15 cellular contexts compared by ENCODE assay signal in genomic region chr12:110366474-110367208, GRCh38. TPM values are rescaled to one million over a fixed set of nuclear protein-coding genes. Genes with fewer than 3 reads are reported as not detected.
DNase-seq lines count a peak whose midpoint lies in the region; ATAC-seq, FAIRE-seq and TF ChIP-seq lines count a peak whose summit lies in the region.
"Had no signal": no experiment of that assay in that cellular context is flagged by ENCODE, and none has a peak within 500 bp of the region (broad histone marks: within the 10 kb centered on the region; RNA-seq: fewer than 3 reads in every experiment).

No MANE protein-coding gene starts in this region.

- TF ChIP-seq EP300 in HepG2 (IDR thresholded peaks at IDR 0.05; ENCODE audit: low read depth in 2 of 2, low read length in 2 of 2) (no peak), HepG2 (CRISPR knock-in tag; IDR thresholded peaks at IDR 0.05; ENCODE audit: borderline replicate concordance) (no peak)

- H3K4me3 ChIP-seq in HepG2 (replicated peaks in 1 of 3; ENCODE audit: insufficient read depth in 1 of 3, low read depth in 2 of 3, low read length in 3 of 3) = peak overlapping the region in 1 of 3 experiments; percentile 43; a peak in 2 of 6 replicates
- no peak overlapping the region for H3K4me3 ChIP-seq in thyroid gland (replicated peaks in 1 of 3)
- H3K4me3 ChIP-seq in vagina = no peak overlapping the region
- H3K4me3 ChIP-seq in psoas muscle = no peak overlapping the region

- ATAC-seq in HepG2 (peak; percentile 57), HG03159 (IDR thresholded peaks at IDR 0.05; ENCODE audit: unreplicated experiment) (no peak), psoas muscle (no peak)

- H3K4me1 ChIP-seq in HepG2 (ENCODE audit: insufficient read depth, low read length) (peaks cover 30% of the 10 kb centered on the region), thyroid gland (peaks cover 49 to 52% of the 10 kb centered on the region in 2 donors), vagina (peaks cover 21% of the 10 kb centered on the region), psoas muscle (no peaks in the 10 kb centered on the region)

- peak; percentile 49 for DNase-seq in NCI-H1694 treated with DMSO at 0.1 percent for 48 hours (lab: John Stamatoyannopoulos, UW)
- no peak for DNase-seq in NCI-H1694 (lab: John Stamatoyannopoulos, UW)
- no peak for DNase-seq in HepG2 (ENCODE audit: low spot score)
- DNase-seq in thyroid gland = peak in 1 of 2 donors; percentile 8
- DNase-seq in vagina (ENCODE audit: extremely low spot score in 2 of 2) = no peak
- DNase-seq in psoas muscle = no peak
- DNase-seq: activated naive CD4-positive, alpha-beta T cell treated with anti-CD3 and anti-CD28 coated beads, Interleukin-2, amount 50 U/mL, for 16 hours; CD8-positive, alpha-beta memory T cell; cerebellar nuclear complex; Karpas-422; NCI-H1930; stimulated activated CD4-positive, alpha-beta T cell treated with anti-CD3 and anti-CD28 coated beads, Interleukin-4, amount 100 ng/mL, for 1 hour had no signal

- CTCF ChIA-PET in HepG2 (lab: Yijun Ruan, JAX; ENCODE audit: low intra/inter-chr PET ratio, low total read pairs) = no interaction called here

- peak overlapping the region; percentile 56 for H3K4me2 ChIP-seq in HepG2 (ENCODE audit: low read depth, low read length)

- TF ChIP-seq POLR2A in HepG2 (IDR thresholded peaks at IDR 0.05; ENCODE audit: insufficient read depth in 1 of 2, low read depth in 2 of 2, low read length in 2 of 2) (no peak), thyroid gland (IDR thresholded peaks at IDR 0.05) (no peak), vagina (IDR thresholded peaks at IDR 0.05) (no peak)

- H3K9me3 ChIP-seq in HepG2 (ENCODE audit: low read length) (no peaks in the 10 kb centered on the region), thyroid gland (no peaks in the 10 kb centered on the region), vagina (no peaks in the 10 kb centered on the region), psoas muscle (no peaks in the 10 kb centered on the region)

- H4K20me1 ChIP-seq in HepG2 (ENCODE audit: insufficient read depth, low read length) = no peaks in the 10 kb centered on the region

- H3K36me3 ChIP-seq in HepG2 (replicated peaks in 1 of 2; ENCODE audit: control insufficient read depth in 1 of 2, insufficient read depth in 2 of 2, low read length in 2 of 2) = no peaks in the 10 kb centered on the region; a peak in 1 of 5 replicates
- H3K36me3 ChIP-seq in thyroid gland = no peaks in the 10 kb centered on the region
- H3K36me3 ChIP-seq in vagina = no peaks in the 10 kb centered on the region
- peaks cover 0 to 13% of the 10 kb centered on the region in 2 donors for H3K36me3 ChIP-seq in psoas muscle (ENCODE audit: insufficient read depth in 1 of 2, low read depth in 1 of 2)

- no TSS peak for BruUV-seq in HepG2 (replicated peaks; lab: Mats Ljungman, UMichigan)

- TF ChIP-seq RAD21 in HepG2 (CRISPR knock-in tag; IDR thresholded peaks at IDR 0.05) = no peak

- in situ Hi-C loops in HepG2 (cut with HindIII; ENCODE audit: extremely low pct_ligation_motif_present, low pct_unique_long_range_greater_than_20kb) = no loop called here

- POLR2A ChIA-PET in HepG2 (lab: Yijun Ruan, JAX) = no interaction called here

- no peak for TF ChIP-seq CTCF in HepG2 (CRISPR knock-in tag; IDR thresholded peaks at IDR 0.05)
- TF ChIP-seq CTCF in thyroid gland (IDR thresholded peaks at IDR 0.05) = peak in 1 of 6 experiments; percentile 2
- no peak for TF ChIP-seq CTCF in vagina (IDR thresholded peaks at IDR 0.05)
- no peak for TF ChIP-seq CTCF in psoas muscle (IDR thresholded peaks at IDR 0.05)

- H3K27me3 ChIP-seq in HepG2 (ENCODE audit: control insufficient read depth in 1 of 2, insufficient read depth in 2 of 2, low read length in 2 of 2) = no peaks in the 10 kb centered on the region; a peak in 1 of 5 replicates
- H3K27me3 ChIP-seq in thyroid gland = no peaks in the 10 kb centered on the region
- H3K27me3 ChIP-seq in vagina = no peaks in the 10 kb centered on the region
- H3K27me3 ChIP-seq in psoas muscle (ENCODE audit: insufficient read depth in 3 of 3, low read length in 2 of 3) = no peaks in the 10 kb centered on the region

- peak overlapping the region; percentile 44; the same call in 1 of the 2 replicates for H3K9ac ChIP-seq in HepG2 (ENCODE audit: insufficient read depth, low read depth, low read length)

- intact Hi-C loops in HepG2 (cut with micrococcal nuclease; ENCODE audit: unreplicated experiment) (no loop called here), thyroid gland (cut with DNase I) (no loop called here), vagina (cut with DNase I) (no loop called here), psoas muscle (cut with DNase I) (no loop called here)

- no peak for FAIRE-seq in HepG2 (lab: Jason Lieb, UNC)

- WGBS in HepG2 (ENCODE audit: low lambda C conversion rate) = 42% methylated on average over 11 of the region's 13 CpGs
- 47 to 57% methylated on average over 10 to 13 of the region's 13 CpGs for WGBS in thyroid gland, 2 donors
- 77 to 83% (median 79%) methylated on average over 13 of the region's 13 CpGs for WGBS in psoas muscle, 3 donors

- H3K27ac ChIP-seq in angular gyrus (ENCODE audit: low read depth, low read length) (peak overlapping the region; percentile 24), HepG2 (ENCODE audit: extremely low read length, insufficient read depth, low read length) (no peak overlapping the region), thyroid gland (peak overlapping the region; percentile 95 to 100 (median 99)), vagina (no peak overlapping the region), psoas muscle (no peak overlapping the region)
- H3K27ac ChIP-seq: 22Rv1 had no signal

- peak overlapping the region; percentile 54 for H2AFZ ChIP-seq in HepG2 (ENCODE audit: low read length)

- H3K79me2 ChIP-seq in HepG2 (ENCODE audit: insufficient read depth, low read length) = no peaks in the 10 kb centered on the region

TF ChIP-seq in HepG2, 621 proteins besides CTCF, POLR2A, EP300 and RAD21 (continues in another document):
- TF ChIP-seq ZNF329 (CRISPR knock-in tag; IDR thresholded peaks at IDR 0.05; ENCODE audit: low read depth) (peak; percentile 89), NFAT5 (CRISPR knock-in tag; IDR thresholded peaks at IDR 0.05) (no peak)

RNA-seq across cellular contexts. Expression of gene ANAPC7, which starts 36.9 kb away (rescaled TPM):
- 69.1 and 73.7 TPM in 2 replicates for total RNA-seq in HepG2 (2016; rRNA removed; fragmentation: Illumina TruSeq; extraction: Trizol)
- total RNA-seq in HepG2 (2016; cell fraction: cytosol; rRNA removed; fragmentation: Illumina TruSeq; extraction: Trizol; ENCODE audit: low read depth) = 29.4 and 31.2 TPM in 2 replicates
- 69.6 and 77.9 TPM in 2 replicates for total RNA-seq in HepG2 (2016; cell fraction: insoluble cytoplasmic fraction; rRNA removed; fragmentation: Illumina TruSeq; extraction: Trizol)
- total RNA-seq in HepG2 (2016; cell fraction: membrane; rRNA removed; fragmentation: Illumina TruSeq; extraction: Trizol) = 30.2 and 37.8 TPM in 2 replicates
- total RNA-seq in HepG2 (2016; cell fraction: nucleus; rRNA removed; fragmentation: Illumina TruSeq; extraction: Trizol) = 48.8 and 58.7 TPM in 2 replicates
- polyA plus RNA-seq in HepG2 (2011; rRNA removed) = 31.5 and 40.0 TPM in 2 replicates
- polyA plus RNA-seq in HepG2 (2011; cell fraction: cytosol; rRNA removed) = 24.7 and 25.8 TPM in 2 replicates
- 54.7 and 59.1 TPM in 2 replicates for polyA plus RNA-seq in HepG2 (2011; cell fraction: nucleus; rRNA removed)
- 29.7 and 35.9 TPM in 2 replicates for polyA plus RNA-seq in HepG2 (2012)
- 6.2 and 9.1 TPM in 2 replicates for polyA plus RNA-seq in HepG2 (2016; cell fraction: cytosol; fragmentation: Illumina TruSeq; extraction: Trizol; ENCODE audit: low read depth)
- 59.6 and 60.3 TPM in 2 replicates for polyA plus RNA-seq in HepG2 (2016; cell fraction: insoluble cytoplasmic fraction; fragmentation: Illumina TruSeq; extraction: Trizol; ENCODE audit: low read depth)
- 15.7 TPM in 2 replicates for polyA plus RNA-seq in HepG2 (2016; cell fraction: membrane; fragmentation: Illumina TruSeq; extraction: Trizol; ENCODE audit: low read depth)
- polyA plus RNA-seq in HepG2 (2016; cell fraction: nucleus; fragmentation: Illumina TruSeq; extraction: Trizol; ENCODE audit: insufficient read depth, low read depth) = 155 and 162 TPM in 2 replicates
- 31.9 and 76.0 TPM in 2 replicates for polyA minus RNA-seq in HepG2 (2011; rRNA and poly(A)+ RNA removed; ENCODE audit: low replicate concordance)
- polyA minus RNA-seq in HepG2 (2011; cell fraction: cytosol; rRNA and poly(A)+ RNA removed) = 20.1 and 21.5 TPM in 2 replicates
- 25.1 and 41.6 TPM in 2 replicates for polyA minus RNA-seq in HepG2 (2011; cell fraction: nucleus; rRNA and poly(A)+ RNA removed)
- total RNA-seq in thyroid gland = 10 to 100 TPM; 49.4 to 61.9 (median 50.9) TPM
- total RNA-seq in vagina = 57.9 TPM
- 10 to 100 TPM; 31.9 to 43.9 (median 40.2) TPM for total RNA-seq in psoas muscle
- polyA plus RNA-seq in psoas muscle = 10 to 100 TPM; 20.8 to 35.1 (median 24.0) TPM

Comparison
In these comparisons a context has a peak if more than half of its experiments do, and no peak if none do; other contexts are left out.
1. H3K27ac ChIP-seq: peak in angular gyrus (single experiment) and thyroid gland (3 of 3); none in HepG2 (single experiment), vagina (single experiment) and psoas muscle (single experiment).